21 cellular contexts compared by ENCODE assay signal in genomic region chr4:157151711-157152110, GRCh38.
"Had no signal": no experiment of that assay in that cellular context is flagged by ENCODE, and none has a peak within 500 bp of the region (broad histone marks: within the 10 kb centered on the region; RNA-seq: fewer than 3 reads in every experiment).

No MANE protein-coding gene starts in this region.

- H3K4me2 ChIP-seq: SK-N-SH had no signal

- H3K4me1 ChIP-seq: sigmoid colon, thyroid gland had no signal

- H3K9me3 ChIP-seq: sigmoid colon, SK-N-SH, thyroid gland had no signal

- DNase-seq: activated CD4-positive, alpha-beta T cell treated with anti-CD3 and anti-CD28 coated beads, Interleukin-2, amount 10 ng/mL, durations not matched to agents 24 days and 14 days; activated CD8-positive, alpha-beta memory T cell treated with anti-CD3 and anti-CD28 coated beads, Interleukin-2, amount 10 ng/mL, durations not matched to agents 7 days and 5 days; activated CD8-positive, alpha-beta T cell treated with anti-CD3 and anti-CD28 coated beads for 36 hours; activated effector memory CD4-positive, alpha-beta T cell treated with anti-CD3 and anti-CD28 coated beads, Interleukin-2, amount 50 U/mL, for 16 hours; activated naive CD4-positive, alpha-beta T cell treated with anti-CD3 and anti-CD28 coated beads, Interleukin-2, amount 10 ng/mL, durations not matched to agents 7 days and 5 days; activated naive CD8-positive, alpha-beta T cell treated with anti-CD3 and anti-CD28 coated beads, Interleukin-2, amount 50 U/mL, for 24 hours; activated T-cell treated with anti-CD3 and anti-CD28 coated beads for 4 hours; effector CD4-positive, alpha-beta T cell; hippocampal formation; left ventricle myocardium superior; midbrain; retina; sigmoid colon; SK-N-SH; stimulated activated CD4-positive, alpha-beta T cell treated with anti-CD3 and anti-CD28 coated beads, Interleukin-4, amount 100 ng/mL, for 4 hours; stimulated activated naive CD8-positive, alpha-beta T cell treated with anti-CD3 and anti-CD28 coated beads, Interleukin-15, Interleukin-2, amounts not matched to agents 100 U/mL and 50 U/mL, for 24 hours; substantia nigra; thyroid gland had no signal

- H3K36me3 ChIP-seq: cardiac muscle cell, sigmoid colon, thyroid gland had no signal

- H3K4me3 ChIP-seq: cardiac muscle cell, sigmoid colon, thyroid gland had no signal

- H3K36me3 Mint-ChIP-seq: activated CD8-positive, alpha-beta memory T cell treated with anti-CD3 and anti-CD28 coated beads, Interleukin-2, amount 10 ng/mL, durations not matched to agents 7 days and 5 days; activated naive CD4-positive, alpha-beta T cell treated with anti-CD3 and anti-CD28 coated beads, Interleukin-2, amount 10 ng/mL, durations not matched to agents 7 days and 5 days had no signal

- ATAC-seq: activated CD8-positive, alpha-beta memory T cell treated with anti-CD3 and anti-CD28 coated beads, Interleukin-2, amount 10 ng/mL, durations not matched to agents 7 days and 5 days; activated CD8-positive, alpha-beta T cell treated with anti-CD3 and anti-CD28 coated beads for 36 hours; activated naive CD8-positive, alpha-beta T cell treated with anti-CD3 and anti-CD28 coated beads, Interleukin-2, amount 50 U/mL, for 24 hours; left ventricle myocardium superior; natural killer cell treated with Interleukin-12 subunit alpha and Interleukin-12 subunit beta and Interleukin-15 and Interleukin-18, amount 100 ng/mL, for 72 hours; stimulated activated naive CD8-positive, alpha-beta T cell treated with anti-CD3 and anti-CD28 coated beads, Interleukin-15, Interleukin-2, amounts not matched to agents 100 U/mL and 50 U/mL, for 24 hours had no signal

- H3K9ac ChIP-seq: SK-N-SH had no signal

- H3K27ac Mint-ChIP-seq: activated CD4-positive, alpha-beta T cell treated with anti-CD3 and anti-CD28 coated beads, Interleukin-2, amount 10 ng/mL, durations not matched to agents 24 days and 14 days; activated CD8-positive, alpha-beta memory T cell treated with anti-CD3 and anti-CD28 coated beads, Interleukin-2, amount 10 ng/mL, durations not matched to agents 7 days and 5 days; activated CD8-positive, alpha-beta T cell treated with anti-CD3 and anti-CD28 coated beads for 36 hours; activated naive CD4-positive, alpha-beta T cell treated with anti-CD3 and anti-CD28 coated beads, Interleukin-2, amount 10 ng/mL, durations not matched to agents 7 days and 5 days; activated naive CD8-positive, alpha-beta T cell treated with anti-CD3 and anti-CD28 coated beads, Interleukin-2, amount 50 U/mL, for 24 hours; natural killer cell treated with Interleukin-12 subunit alpha and Interleukin-12 subunit beta and Interleukin-15 and Interleukin-18, amount 100 ng/mL, for 72 hours; progenitor cell of endocrine pancreas had no signal

- H3K27me3 ChIP-seq: cardiac muscle cell, sigmoid colon, thyroid gland had no signal

- H3K27ac ChIP-seq: cardiac muscle cell, sigmoid colon, thyroid gland had no signal

- H3K9me3 Mint-ChIP-seq: activated CD4-positive, alpha-beta T cell treated with anti-CD3 and anti-CD28 coated beads, Interleukin-2, amount 10 ng/mL, durations not matched to agents 24 days and 14 days had no signal
